Comparison of ENCODE assay signal across 22 cellular contexts in genomic region chr3:144314946-144315345, GRCh38.
"Had no signal": no experiment of that assay in that cellular context is flagged by ENCODE, and none has a peak within 500 bp of the region (broad histone marks: within the 10 kb centered on the region; RNA-seq: fewer than 3 reads in every experiment).

No MANE protein-coding gene starts in this region.

- DNase-seq: cortex of kidney; effector CD8-positive, alpha-beta T cell; effector memory CD8-positive, alpha-beta T cell; endodermal cell; erythroblast; esophagus squamous epithelium; foreskin fibroblast; foreskin melanocyte; gastrocnemius medialis; glutamatergic neuron; head of caudate nucleus; heart right ventricle; hippocampal formation; left cardiac atrium; left lung; left ventricle myocardium superior; lower lobe of right lung; mesenchymal stem cell; mucosa of descending colon; naive B cell; naive thymus-derived CD8-positive, alpha-beta T cell had no signal

- ATAC-seq: effector memory CD8-positive, alpha-beta T cell; esophagus mucosa; gastrocnemius medialis; heart right ventricle; left cardiac atrium; left lung; left ventricle myocardium superior; lower lobe of right lung; mucosa of descending colon; naive thymus-derived CD8-positive, alpha-beta T cell had no signal
